Comparison of ENCODE assay signal across 1 cellular context in genomic region chr1:31588751-31589515, GRCh38.
TF ChIP-seq lines count a peak whose summit lies in the region.

No MANE protein-coding gene starts in this region.

TF ChIP-seq in HepG2, 621 proteins besides CTCF, POLR2A, EP300 and RAD21:
- TF ChIP-seq RBFOX2 (IDR thresholded peaks at IDR 0.05; ENCODE audit: low read depth, low read length) (peak; percentile 51), ZKSCAN8 (CRISPR knock-in tag; IDR thresholded peaks at IDR 0.05; ENCODE audit: borderline replicate concordance) (no peak)
